In the genomic region with DNA sequence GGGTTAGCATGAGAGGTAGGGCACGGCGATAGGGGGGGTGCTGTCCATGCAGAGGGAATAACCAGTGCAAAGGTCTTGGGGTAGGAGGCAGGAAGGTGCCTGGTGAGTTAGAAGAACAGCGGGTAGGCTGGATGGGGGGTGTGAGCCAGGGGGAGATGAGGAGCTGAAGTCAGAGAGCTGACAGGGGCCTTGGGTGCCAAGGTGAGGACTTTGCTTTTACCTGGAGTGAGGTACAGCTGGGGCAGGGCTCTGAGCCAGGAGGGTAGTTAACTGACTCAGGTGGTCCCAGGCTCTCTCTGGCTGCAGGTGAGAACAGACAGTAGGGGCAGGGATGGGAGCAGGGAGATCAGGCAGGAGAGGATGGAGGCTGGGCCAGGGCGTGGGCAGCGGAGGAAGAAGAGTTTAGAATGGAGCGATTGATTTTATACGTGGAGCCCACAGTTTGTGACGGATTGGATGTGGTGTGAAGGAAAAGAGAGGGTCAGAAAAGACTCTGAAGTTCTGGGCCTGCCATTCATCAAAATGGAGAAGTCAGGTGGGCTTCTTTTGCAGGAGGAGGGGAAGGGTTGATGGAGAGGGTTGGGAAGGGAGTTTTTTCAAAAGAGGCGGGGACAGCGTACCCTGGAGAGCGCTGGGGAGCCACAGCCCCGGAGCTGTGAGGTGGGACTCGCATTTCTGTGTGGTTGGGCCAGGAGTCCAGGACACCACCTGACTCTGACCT, we compare ENCODE assay signal across 8 cellular contexts. TPM values are rescaled to one million over a fixed set of nuclear protein-coding genes. Genes with fewer than 3 reads are reported as not detected.
DNase-seq lines count a peak whose midpoint lies in the region; TF ChIP-seq lines count a peak whose summit lies in the region.

No MANE protein-coding gene starts in this region.

- H3K4me3 Mint-ChIP-seq in activated naive CD4-positive, alpha-beta T cell treated with anti-CD3 and anti-CD28 coated beads for 36 hours = peak overlapping the region; percentile 88

- H4K91ac ChIP-seq in mesenchymal stem cell (ENCODE audit: low read length) = peak overlapping the region; percentile 84

- peaks cover 26% of the 10 kb centered on the region for H3K4me1 ChIP-seq in mesenchymal stem cell (ENCODE audit: control insufficient read depth, insufficient read depth, low read depth, low read length)
- no peaks in the 10 kb centered on the region for H3K4me1 ChIP-seq in uterus

- no peak overlapping the region for H2BK15ac ChIP-seq in mesenchymal stem cell (ENCODE audit: low read depth, poor library complexity, severe bottlenecking)

- peaks cover 51% of the 10 kb centered on the region for H3K4me1 Mint-ChIP-seq in activated naive CD4-positive, alpha-beta T cell treated with anti-CD3 and anti-CD28 coated beads for 36 hours (ENCODE audit: low read depth)

- 59% methylated on average over 11 of the region's 13 CpGs for WGBS in mesenchymal stem cell

- no peak overlapping the region for H2AK5ac ChIP-seq in mesenchymal stem cell (ENCODE audit: low read length, severe bottlenecking)

- TF ChIP-seq CTCF in uterus (IDR thresholded peaks at IDR 0.05) = no peak

- intact Hi-C loops in activated naive CD4-positive, alpha-beta T cell treated with anti-CD3 and anti-CD28 coated beads for 36 hours (cut with micrococcal nuclease) = loop anchor here (1.0 to 10.0 kb wide), 4 partner anchors 9 to 216 kb away; no protein-coding TSS in a partner anchor
- intact Hi-C loops in uterus (cut with DNase I; ENCODE audit: low total_unique reads) = no loop called here

- H2BK120ac ChIP-seq in mesenchymal stem cell (ENCODE audit: low read depth, low read length) = no peak overlapping the region

- TF ChIP-seq POLR2A in uterus (IDR thresholded peaks at IDR 0.05) = no peak

- H3K9me3 Mint-ChIP-seq in activated naive CD4-positive, alpha-beta T cell treated with anti-CD3 and anti-CD28 coated beads for 36 hours = no peaks in the 10 kb centered on the region

- H3K14ac ChIP-seq in mesenchymal stem cell (ENCODE audit: low read length in 2 of 2) = no peak overlapping the region

- peak overlapping the region; percentile 96 for H3K27ac Mint-ChIP-seq in activated naive CD4-positive, alpha-beta T cell treated with anti-CD3 and anti-CD28 coated beads for 36 hours

- peaks cover 29% of the 10 kb centered on the region for H3K36me3 Mint-ChIP-seq in activated naive CD4-positive, alpha-beta T cell treated with anti-CD3 and anti-CD28 coated beads for 36 hours (ENCODE audit: low read depth)

- no peaks in the 10 kb centered on the region for H3K79me1 ChIP-seq in mesenchymal stem cell (replicated peaks; ENCODE audit: low read length, poor library complexity, severe bottlenecking)

- H3K4me3 ChIP-seq in mesenchymal stem cell (ENCODE audit: insufficient read depth in 1 of 2, low read depth in 1 of 2, low read length in 2 of 2) (peak overlapping the region; percentile 81 to 89), uterus (peak overlapping the region; percentile 65 to 86)

- H2AFZ ChIP-seq in mesenchymal stem cell (ENCODE audit: low read depth, low read length) = no peak overlapping the region

- CTCF ChIA-PET in activated naive CD4-positive, alpha-beta T cell treated with anti-CD3 and anti-CD28 coated beads for 36 hours (lab: Charles Lee) = interaction anchor here (0.6 to 1.6 kb wide), 2 partner anchors 13 to 1590 kb away, joined by 3 to 4 read pairs; no protein-coding TSS in a partner anchor

- no peak overlapping the region for H2BK5ac ChIP-seq in mesenchymal stem cell (ENCODE audit: low read depth, low read length, poor library complexity, severe bottlenecking)

- peak overlapping the region; percentile 93 for H3K4me2 ChIP-seq in mesenchymal stem cell (ENCODE audit: low read length, poor library complexity, severe bottlenecking)

- H3K23ac ChIP-seq in mesenchymal stem cell (ENCODE audit: low read length in 2 of 2) = no peak overlapping the region

- peak overlapping the region; percentile 70 to 74 for H3K4ac ChIP-seq in mesenchymal stem cell (ENCODE audit: low read depth in 1 of 2, low read length in 2 of 2)

- no peak for DNase-seq in activated naive CD4-positive, alpha-beta T cell treated with anti-CD3 and anti-CD28 coated beads for 36 hours
- no peak for DNase-seq in activated naive CD4-positive, alpha-beta T cell treated with anti-CD3 and anti-CD28 coated beads, Interleukin-2, amount 50 U/mL, for 16 hours
- DNase-seq in caudate nucleus (lab: John Stamatoyannopoulos, UW) (no peak), mesenchymal stem cell (no peak), uterus (no peak), NCI-H1417 (lab: John Stamatoyannopoulos, UW) (no peak), middle frontal gyrus (ENCODE audit: extremely low spot score, low spot score) (no peak), NCI-H1436 (lab: John Stamatoyannopoulos, UW) (no peak)

- peak overlapping the region; percentile 98 for H3K9ac ChIP-seq in mesenchymal stem cell (ENCODE audit: low read length)

- H3K27ac ChIP-seq in caudate nucleus (ENCODE audit: low read depth, low read length) = peak overlapping the region; percentile 88
- peak overlapping the region; percentile 96 for H3K27ac ChIP-seq in mesenchymal stem cell (ENCODE audit: low read length, poor library complexity, severe bottlenecking)
- peak overlapping the region; percentile 99 for H3K27ac ChIP-seq in uterus

- H3K9me3 ChIP-seq in mesenchymal stem cell (ENCODE audit: control insufficient read depth, low read length) (no peaks in the 10 kb centered on the region), uterus (no peaks in the 10 kb centered on the region)

- H2BK12ac ChIP-seq in mesenchymal stem cell (ENCODE audit: low read length in 2 of 2) = peak overlapping the region in 1 of 2 experiments; percentile 11

- H3K27me3 ChIP-seq in mesenchymal stem cell (ENCODE audit: control insufficient read depth in 1 of 2, insufficient read depth in 1 of 2, low read length in 2 of 2) (peaks cover 0 to 6% of the 10 kb centered on the region in 2 experiments), uterus (no peaks in the 10 kb centered on the region)

- H3K36me3 ChIP-seq in mesenchymal stem cell (ENCODE audit: control insufficient read depth in 1 of 2, insufficient read depth in 2 of 2, low read depth in 1 of 2, low read length in 2 of 2) (peaks cover 6 to 9% of the 10 kb centered on the region in 2 experiments), uterus (no peaks in the 10 kb centered on the region)

- H3K27me3 Mint-ChIP-seq in activated naive CD4-positive, alpha-beta T cell treated with anti-CD3 and anti-CD28 coated beads for 36 hours (ENCODE audit: low read depth) = no peaks in the 10 kb centered on the region

- H3K18ac ChIP-seq in mesenchymal stem cell (ENCODE audit: low read depth in 1 of 2, low read length in 2 of 2) = peak overlapping the region; percentile 90 to 97

- H4K8ac ChIP-seq in mesenchymal stem cell (ENCODE audit: low read length) = peak overlapping the region; percentile 80

RNA-seq across cellular contexts. Expression of a gene that starts 1.2 kb away (rescaled TPM):
- total RNA-seq in activated naive CD4-positive, alpha-beta T cell treated with anti-CD3 and anti-CD28 coated beads for 36 hours = 100 to 1,000 TPM; 117 to 125 TPM
- 54.4 TPM for polyA plus RNA-seq in mesenchymal stem cell (2013, experiment 1 of 2)
- 53.5 TPM for polyA plus RNA-seq in mesenchymal stem cell (2013, experiment 2 of 2)
- total RNA-seq in uterus = 10 to 100 TPM; 40.0 to 89.8 (median 52.2) TPM

RNA-seq across cellular contexts. Expression of a gene that starts 31.3 kb away (rescaled TPM):
- total RNA-seq in activated naive CD4-positive, alpha-beta T cell treated with anti-CD3 and anti-CD28 coated beads for 36 hours = under 1 TPM; 0.83 to 0.89 TPM
- polyA plus RNA-seq in mesenchymal stem cell (2013, experiment 1 of 2) = 4.9 TPM
- polyA plus RNA-seq in mesenchymal stem cell (2013, experiment 2 of 2) = 5.4 TPM
- total RNA-seq in uterus = 10 to 100 TPM in 1 of 4 donors, under 1 TPM in 3; 0.26 to 15.2 (median 0.78) TPM

RNA-seq across cellular contexts. Expression of a gene that starts 34.9 kb away (rescaled TPM):
- 1 to 10 TPM; 3.1 to 3.5 TPM for total RNA-seq in activated naive CD4-positive, alpha-beta T cell treated with anti-CD3 and anti-CD28 coated beads for 36 hours
- polyA plus RNA-seq in mesenchymal stem cell (2013, experiment 1 of 2) = 3.2 TPM
- polyA plus RNA-seq in mesenchymal stem cell (2013, experiment 2 of 2) = 3.4 TPM
- 10 to 100 TPM in 2 of 4 donors, 1 to 10 TPM in 2; 4.4 to 16.5 (median 10.7) TPM for total RNA-seq in uterus

RNA-seq across cellular contexts. Expression of a gene that starts 42.6 kb away (rescaled TPM):
- total RNA-seq in activated naive CD4-positive, alpha-beta T cell treated with anti-CD3 and anti-CD28 coated beads for 36 hours = not detected
- 0.21 TPM for polyA plus RNA-seq in mesenchymal stem cell (2013, experiment 1 of 2)
- polyA plus RNA-seq in mesenchymal stem cell (2013, experiment 2 of 2) = 0.15 TPM
- 1 to 10 TPM in 2 of 4 donors, under 1 TPM in 2; 0.26 to 2.7 (median 0.68) TPM for total RNA-seq in uterus
